8 cellular contexts compared by ENCODE assay signal in genomic region chr2:15560404-15560987, GRCh38. TPM values are rescaled to one million over a fixed set of nuclear protein-coding genes. Genes with fewer than 3 reads are reported as not detected.
DNase-seq lines count a peak whose midpoint lies in the region; ATAC-seq and TF ChIP-seq lines count a peak whose summit lies in the region.

No MANE protein-coding gene starts in this region.

- H3K36me3 Mint-ChIP-seq in stimulated activated naive CD8-positive, alpha-beta T cell treated with anti-CD3 and anti-CD28 coated beads, Interleukin-15, Interleukin-2, amounts not matched to agents 100 ng/mL and 50 ng/mL, for 24 hours (ENCODE audit: low read depth): no peaks in the 10 kb centered on the region

- no peaks in the 10 kb centered on the region for H3K27me3 Mint-ChIP-seq in stimulated activated naive CD8-positive, alpha-beta T cell treated with anti-CD3 and anti-CD28 coated beads, Interleukin-15, Interleukin-2, amounts not matched to agents 100 ng/mL and 50 ng/mL, for 24 hours

- H3K79me2 ChIP-seq in DOHH2 (ENCODE audit: control insufficient read depth, low read length): peaks cover 32% of the 10 kb centered on the region

- WGBS in liver: under 1% methylated on average over 28 of the region's 28 CpGs

- no peaks in the 10 kb centered on the region for H3K27me3 ChIP-seq in DOHH2 (ENCODE audit: control insufficient read depth, low read length)
- H3K27me3 ChIP-seq in colonic mucosa: no peaks in the 10 kb centered on the region
- H3K27me3 ChIP-seq in liver (ENCODE audit: control insufficient read depth in 4 of 4, insufficient read depth in 4 of 4, low read length in 3 of 4): no peaks in the 10 kb centered on the region

- no peaks in the 10 kb centered on the region for H3F3A ChIP-seq in DOHH2 (ENCODE audit: control insufficient read depth, insufficient read depth)

- H3K4me1 ChIP-seq in DOHH2 (ENCODE audit: control insufficient read depth, low read length) (peaks cover 22% of the 10 kb centered on the region), colonic mucosa (no peaks in the 10 kb centered on the region), liver (ENCODE audit: control insufficient read depth in 4 of 4, insufficient read depth in 4 of 4, low read length in 3 of 4) (peaks cover 4 to 15% (median 12%) of the 10 kb centered on the region in 4 donors)

- ATAC-seq in GM21367 (IDR thresholded peaks at IDR 0.05; ENCODE audit: unreplicated experiment): peak; percentile 35
- ATAC-seq in HG03565 (IDR thresholded peaks at IDR 0.05; ENCODE audit: unreplicated experiment): peak; percentile 23

- H3K9me3 ChIP-seq in DOHH2 (ENCODE audit: control insufficient read depth, insufficient read depth, low read length) (no peaks in the 10 kb centered on the region), colonic mucosa (no peaks in the 10 kb centered on the region), liver (ENCODE audit: control insufficient read depth in 4 of 4, low read length in 3 of 4) (no peaks in the 10 kb centered on the region)

- H3K27ac ChIP-seq in DOHH2 (ENCODE audit: low read depth, low read length): no peak overlapping the region
- H3K27ac ChIP-seq in colonic mucosa: no peak overlapping the region
- peak overlapping the region in 1 of 2 donors; percentile 67 for H3K27ac ChIP-seq in liver (ENCODE audit: low read depth in 1 of 2, low read length in 2 of 2)

- DNase-seq in SHP77 treated with DMSO at 0.1 percent for 48 hours (lab: John Stamatoyannopoulos, UW) (peak; percentile 41), colonic mucosa (peak; percentile 18), hippocampal formation (lab: John Stamatoyannopoulos, UW) (no peak)

- H3K36me3 ChIP-seq in DOHH2 (ENCODE audit: control insufficient read depth, low read length) (no peaks in the 10 kb centered on the region), colonic mucosa (no peaks in the 10 kb centered on the region), liver (ENCODE audit: control insufficient read depth in 4 of 4, insufficient read depth in 3 of 4, low read depth in 1 of 4, low read length in 3 of 4) (peaks cover 0 to 4% (median under 1%) of the 10 kb centered on the region in 4 donors)

- H3K4me2 ChIP-seq in DOHH2 (ENCODE audit: low read length): peak overlapping the region; percentile 78

- H3K4me3 Mint-ChIP-seq in stimulated activated naive CD8-positive, alpha-beta T cell treated with anti-CD3 and anti-CD28 coated beads, Interleukin-15, Interleukin-2, amounts not matched to agents 100 ng/mL and 50 ng/mL, for 24 hours: peak overlapping the region; percentile 98

- H3K4me3 ChIP-seq in DOHH2 (ENCODE audit: low read length) (peak overlapping the region; percentile 85), colonic mucosa (peak overlapping the region; percentile 81), liver (ENCODE audit: low read depth in 1 of 3, low read length in 3 of 3) (peak overlapping the region; percentile 69 to 91 (median 82))

- TF ChIP-seq CTCF in DOHH2 (IDR thresholded peaks at IDR 0.05; ENCODE audit: low read depth, low read length, poor library complexity, severe bottlenecking) (no peak), colonic mucosa (IDR thresholded peaks at IDR 0.05) (no peak), liver (IDR thresholded peaks at IDR 0.05; ENCODE audit: low read depth, low read length, missing input control) (no peak)

- H3K9me2 ChIP-seq in DOHH2 (replicated peaks; ENCODE audit: control insufficient read depth, low read length): no peaks in the 10 kb centered on the region

- H4K20me1 ChIP-seq in DOHH2 (ENCODE audit: control insufficient read depth, insufficient read depth, low read depth, low read length): no peaks in the 10 kb centered on the region

- no peaks in the 10 kb centered on the region for H3K9me3 Mint-ChIP-seq in stimulated activated naive CD8-positive, alpha-beta T cell treated with anti-CD3 and anti-CD28 coated beads, Interleukin-15, Interleukin-2, amounts not matched to agents 100 ng/mL and 50 ng/mL, for 24 hours

- TF ChIP-seq RAD21 in liver (IDR thresholded peaks at IDR 0.05): no peak

- peak overlapping the region; percentile 92 for H3K27ac Mint-ChIP-seq in stimulated activated naive CD8-positive, alpha-beta T cell treated with anti-CD3 and anti-CD28 coated beads, Interleukin-15, Interleukin-2, amounts not matched to agents 100 ng/mL and 50 ng/mL, for 24 hours

- H3K9ac ChIP-seq in colonic mucosa (ENCODE audit: low read depth in 2 of 2, low read length in 2 of 2): peak overlapping the region; percentile 83 to 86
- peak overlapping the region; percentile 59 to 73 for H3K9ac ChIP-seq in liver (ENCODE audit: low read depth in 1 of 2, low read length in 2 of 2)

- intact Hi-C loops in colonic mucosa (cut with DNase I): no loop called here

- peaks cover 36% of the 10 kb centered on the region for H3K4me1 Mint-ChIP-seq in stimulated activated naive CD8-positive, alpha-beta T cell treated with anti-CD3 and anti-CD28 coated beads, Interleukin-15, Interleukin-2, amounts not matched to agents 100 ng/mL and 50 ng/mL, for 24 hours (ENCODE audit: low read depth)

TF ChIP-seq in liver, 16 proteins besides CTCF, POLR2A, EP300 and RAD21:
- TF ChIP-seq FOXA2 (IDR thresholded peaks at IDR 0.05) (no peak), GABPA (IDR thresholded peaks at IDR 0.05 in 1 of 2, conservative IDR thresholded peaks at IDR 0.05 in 1 of 2) (no peak), MAX (IDR thresholded peaks at IDR 0.05) (no peak), TAF1 (conservative IDR thresholded peaks at IDR 0.05) (no peak), RXRA (IDR thresholded peaks at IDR 0.05) (no peak), FOXA1 (IDR thresholded peaks at IDR 0.05) (no peak), JUND (IDR thresholded peaks at IDR 0.05) (no peak), SP1 (IDR thresholded peaks at IDR 0.05) (no peak), REST (IDR thresholded peaks at IDR 0.05) (no peak), ATF3 (IDR thresholded peaks at IDR 0.05) (no peak), YY1 (IDR thresholded peaks at IDR 0.05) (no peak), HNF4A (conservative IDR thresholded peaks at IDR 0.05) (no peak), NR2F2 (IDR thresholded peaks at IDR 0.05) (no peak), ZBTB33 (IDR thresholded peaks at IDR 0.05) (no peak), HNF4G (IDR thresholded peaks at IDR 0.05) (no peak), EGR1 (IDR thresholded peaks at IDR 0.05; ENCODE audit: low read depth in 2 of 2) (no peak)

RNA-seq across cellular contexts. Expression of gene NBAS, which starts 0.6 kb away (rescaled TPM):
- total RNA-seq in colonic mucosa: 10 to 100 TPM; 34.4 to 38.9 TPM
- 10 to 100 TPM; 27.2 to 40.0 TPM for total RNA-seq in liver
- polyA plus RNA-seq in liver: 10 to 100 TPM; 10.5 to 10.7 TPM

RNA-seq across cellular contexts. Expression of gene DDX1, which starts 31.2 kb away (rescaled TPM):
- total RNA-seq in colonic mucosa (10 to 100 TPM; 71.6 to 91.3 TPM), liver (10 to 100 TPM; 42.0 to 43.9 TPM)
- polyA plus RNA-seq in liver: 10 to 100 TPM; 31.7 to 35.6 TPM

Comparison
In these comparisons a context has a peak if more than half of its experiments do, and no peak if none do; other contexts are left out.
1. DNase-seq: peak in SHP77 treated with DMSO at 0.1 percent for 48 hours (single experiment) and colonic mucosa (single experiment); none in hippocampal formation (0 of 2).
2. Peak in every context shown above with its lines, with median percentiles within 50 percentile points of each other: H3K4me3 ChIP-seq.